In genomic region chr10:97635577-97635976, GRCh38 we compare ENCODE assay signal across 38 cellular contexts. TPM values are rescaled to one million over a fixed set of nuclear protein-coding genes. Genes with fewer than 3 reads are reported as not detected.
"Had no signal": no experiment of that assay in that cellular context is flagged by ENCODE, and none has a peak within 500 bp of the region (broad histone marks: within the 10 kb centered on the region; RNA-seq: fewer than 3 reads in every experiment).

No MANE protein-coding gene starts in this region.

- H3K9me3 ChIP-seq: adrenal gland, ascending aorta, body of pancreas, breast epithelium had no signal

- H3K9me3 Mint-ChIP-seq: activated naive CD4-positive, alpha-beta T cell treated with anti-CD3 and anti-CD28 coated beads for 36 hours; activated naive CD4-positive, alpha-beta T cell treated with anti-CD3 and anti-CD28 coated beads, Interleukin-2, amount 10 ng/mL, durations not matched to agents 7 days and 5 days; activated naive CD4-positive, alpha-beta T cell treated with anti-CD3 and anti-CD28 coated beads, Interleukin-2, amount 50 U/mL, for 24 hours; activated naive CD4-positive, alpha-beta T cell treated with anti-CD3 and anti-CD28 coated beads, Interleukin-2, amount 50 U/mL, for 72 hours; activated naive CD8-positive, alpha-beta T cell treated with anti-CD3 and anti-CD28 coated beads for 36 hours; activated naive CD8-positive, alpha-beta T cell treated with anti-CD3 and anti-CD28 coated beads, Interleukin-2, amount 10 ng/mL, durations not matched to agents 7 days and 5 days; activated T-cell treated with anti-CD3 and anti-CD28 coated beads, Interleukin-2, amount 50 U/mL, for 24 hours; activated T-cell treated with anti-CD3 and anti-CD28 coated beads, Interleukin-2, amount 50 U/mL, for 4 hours; activated T-cell treated with anti-CD3 and anti-CD28 coated beads, Interleukin-2, amount 50 U/mL, for 72 hours; activated T-helper 1 cell treated with anti-CD3 and anti-CD28 coated beads, Interleukin-12 subunit alpha, Interleukin-12 subunit beta, Interleukin-2, Interleukin-4 antibody, amounts not matched to agents 30 ng/mL and 10 ng/mL and 1 ng/mL, durations not matched to agents 14 hours and 24 hours and 36 hours; activated T-helper 17 cell treated with anti-CD3 and anti-CD28 coated beads, Interleukin-2, amount 50 U/mL, for 72 hours; activated T-helper 2 cell treated with anti-CD3 and anti-CD28 coated beads, Interferon-gamma antibody, Interleukin-2, Interleukin-4, amounts not matched to agents 10 μg/mL and 5 μg/mL and 100 μg/mL, durations not matched to agents 14 hours and 24 hours and 36 hours; central memory CD8-positive, alpha-beta T cell had no signal

- H3K4me3 Mint-ChIP-seq: activated naive CD4-positive, alpha-beta T cell treated with anti-CD3 and anti-CD28 coated beads for 36 hours; activated naive CD4-positive, alpha-beta T cell treated with anti-CD3 and anti-CD28 coated beads, Interleukin-2, amount 10 ng/mL, durations not matched to agents 7 days and 5 days; activated naive CD8-positive, alpha-beta T cell; activated naive CD8-positive, alpha-beta T cell treated with anti-CD3 and anti-CD28 coated beads for 36 hours; activated naive CD8-positive, alpha-beta T cell treated with anti-CD3 and anti-CD28 coated beads, Interleukin-2, amount 10 ng/mL, durations not matched to agents 7 days and 5 days; activated naive CD8-positive, alpha-beta T cell treated with anti-CD3 and anti-CD28 coated beads, Interleukin-2, amount 50 U/mL, for 24 hours; activated T-cell treated with anti-CD3 and anti-CD28 coated beads, Interleukin-2, amount 50 U/mL, for 24 hours; activated T-cell treated with anti-CD3 and anti-CD28 coated beads, Interleukin-2, amount 50 U/mL, for 4 hours; activated T-cell treated with anti-CD3 and anti-CD28 coated beads, Interleukin-2, amount 50 U/mL, for 72 hours; activated T-helper 1 cell treated with anti-CD3 and anti-CD28 coated beads, Interleukin-12 subunit alpha, Interleukin-12 subunit beta, Interleukin-2, Interleukin-4 antibody, amounts not matched to agents 30 ng/mL and 10 ng/mL and 1 ng/mL, durations not matched to agents 14 hours and 24 hours and 36 hours; activated T-helper 17 cell treated with anti-CD3 and anti-CD28 coated beads, Interleukin-2, amount 50 U/mL, for 72 hours; central memory CD8-positive, alpha-beta T cell had no signal

- H3K4me1 ChIP-seq: breast epithelium had no signal

- H3K27ac ChIP-seq: adrenal gland, ascending aorta, body of pancreas, brain microvascular endothelial cell, breast epithelium, cardiac muscle cell had no signal

- DNase-seq: activated effector memory CD4-positive, alpha-beta T cell treated with anti-CD3 and anti-CD28 coated beads, Interleukin-2, amount 50 U/mL, for 16 hours; activated effector memory CD4-positive, alpha-beta T cell treated with Interleukin-2 at 50 U/mL for 16 hours; activated gamma-delta T cell; activated gamma-delta T cell treated with Interleukin-2 at 50 U/mL for 16 hours; activated naive CD4-positive, alpha-beta T cell; activated naive CD4-positive, alpha-beta T cell treated with anti-CD3 and anti-CD28 coated beads for 36 hours; activated naive CD4-positive, alpha-beta T cell treated with anti-CD3 and anti-CD28 coated beads, Interleukin-2, amount 10 ng/mL, durations not matched to agents 7 days and 5 days; activated naive CD4-positive, alpha-beta T cell treated with anti-CD3 and anti-CD28 coated beads, Interleukin-2, amount 50 U/mL, for 16 hours; activated naive CD4-positive, alpha-beta T cell treated with Interleukin-2 at 50 U/mL for 16 hours; activated naive CD8-positive, alpha-beta T cell treated with anti-CD3 and anti-CD28 coated beads for 36 hours; activated naive CD8-positive, alpha-beta T cell treated with anti-CD3 and anti-CD28 coated beads, Interleukin-2, amount 10 ng/mL, durations not matched to agents 7 days and 5 days; activated naive CD8-positive, alpha-beta T cell treated with anti-CD3 and anti-CD28 coated beads, Interleukin-2, amount 50 U/mL, for 24 hours; activated T-cell treated with anti-CD3 and anti-CD28 coated beads, Interleukin-2, amount 50 U/mL, for 24 hours; activated T-cell treated with anti-CD3 and anti-CD28 coated beads, Interleukin-2, amount 50 U/mL, for 4 hours; activated T-cell treated with anti-CD3 and anti-CD28 coated beads, Interleukin-2, amount 50 U/mL, for 48 hours; activated T-cell treated with anti-CD3 and anti-CD28 coated beads, Interleukin-2, amount 50 U/mL, for 72 hours; adrenal gland; amniotic stem cell; amygdala; anterior cingulate cortex; aorta; body of pancreas; brain microvascular endothelial cell; caudate nucleus; central memory CD4-positive, alpha-beta T cell; cerebellar nuclear complex had no signal

- H3K27me3 Mint-ChIP-seq: activated naive CD4-positive, alpha-beta T cell treated with anti-CD3 and anti-CD28 coated beads, Interleukin-2, amount 50 U/mL, for 24 hours; activated naive CD8-positive, alpha-beta T cell; activated naive CD8-positive, alpha-beta T cell treated with anti-CD3 and anti-CD28 coated beads for 36 hours; activated T-cell treated with anti-CD3 and anti-CD28 coated beads, Interleukin-2, amount 50 U/mL, for 24 hours; activated T-helper 17 cell treated with anti-CD3 and anti-CD28 coated beads, Interleukin-2, amount 50 U/mL, for 72 hours; central memory CD8-positive, alpha-beta T cell had no signal

- ATAC-seq: activated naive CD4-positive, alpha-beta T cell treated with anti-CD3 and anti-CD28 coated beads, Interleukin-2, amount 50 U/mL, for 72 hours; activated naive CD8-positive, alpha-beta T cell treated with anti-CD3 and anti-CD28 coated beads, Interleukin-2, amount 50 U/mL, for 24 hours; activated T-cell treated with anti-CD3 and anti-CD28 coated beads, Interleukin-2, amount 50 U/mL, for 4 hours; activated T-cell treated with anti-CD3 and anti-CD28 coated beads, Interleukin-2, amount 50 U/mL, for 72 hours; activated T-helper 17 cell treated with anti-CD3 and anti-CD28 coated beads, Interleukin-2, amount 50 U/mL, for 72 hours; body of pancreas had no signal

- H3K27ac Mint-ChIP-seq: activated naive CD4-positive, alpha-beta T cell treated with anti-CD3 and anti-CD28 coated beads for 36 hours; activated naive CD4-positive, alpha-beta T cell treated with anti-CD3 and anti-CD28 coated beads, Interleukin-2, amount 10 ng/mL, durations not matched to agents 7 days and 5 days; activated naive CD4-positive, alpha-beta T cell treated with anti-CD3 and anti-CD28 coated beads, Interleukin-2, amount 50 U/mL, for 24 hours; activated naive CD4-positive, alpha-beta T cell treated with anti-CD3 and anti-CD28 coated beads, Interleukin-2, amount 50 U/mL, for 72 hours; activated naive CD8-positive, alpha-beta T cell; activated naive CD8-positive, alpha-beta T cell treated with anti-CD3 and anti-CD28 coated beads for 36 hours; activated naive CD8-positive, alpha-beta T cell treated with anti-CD3 and anti-CD28 coated beads, Interleukin-2, amount 10 ng/mL, durations not matched to agents 7 days and 5 days; activated naive CD8-positive, alpha-beta T cell treated with anti-CD3 and anti-CD28 coated beads, Interleukin-2, amount 50 U/mL, for 24 hours; activated T-cell treated with anti-CD3 and anti-CD28 coated beads, Interleukin-2, amount 50 U/mL, for 24 hours; activated T-cell treated with anti-CD3 and anti-CD28 coated beads, Interleukin-2, amount 50 U/mL, for 72 hours; activated T-helper 1 cell treated with anti-CD3 and anti-CD28 coated beads, Interleukin-12 subunit alpha, Interleukin-12 subunit beta, Interleukin-2, Interleukin-4 antibody, amounts not matched to agents 30 ng/mL and 10 ng/mL and 1 ng/mL, durations not matched to agents 14 hours and 24 hours and 36 hours; activated T-helper 17 cell treated with anti-CD3 and anti-CD28 coated beads, Interleukin-2, amount 50 U/mL, for 72 hours; activated T-helper 2 cell treated with anti-CD3 and anti-CD28 coated beads, Interferon-gamma antibody, Interleukin-2, Interleukin-4, amounts not matched to agents 10 μg/mL and 5 μg/mL and 100 μg/mL, durations not matched to agents 14 hours and 24 hours and 36 hours had no signal

- H3K36me3 ChIP-seq: adrenal gland, ascending aorta, brain microvascular endothelial cell, breast epithelium, cardiac muscle cell had no signal

- FAIRE-seq: astrocyte, bronchial epithelial cell had no signal

- H3K4me3 ChIP-seq: adrenal gland, ascending aorta, body of pancreas, breast epithelium, cardiac muscle cell had no signal

RNA-seq across cellular contexts. Expression of gene C10orf62, which starts 46.1 kb away (rescaled TPM):
- polyA plus RNA-seq: cardiac muscle cell had no signal
